1 cellular context compared by ENCODE assay signal in the genomic region with DNA sequence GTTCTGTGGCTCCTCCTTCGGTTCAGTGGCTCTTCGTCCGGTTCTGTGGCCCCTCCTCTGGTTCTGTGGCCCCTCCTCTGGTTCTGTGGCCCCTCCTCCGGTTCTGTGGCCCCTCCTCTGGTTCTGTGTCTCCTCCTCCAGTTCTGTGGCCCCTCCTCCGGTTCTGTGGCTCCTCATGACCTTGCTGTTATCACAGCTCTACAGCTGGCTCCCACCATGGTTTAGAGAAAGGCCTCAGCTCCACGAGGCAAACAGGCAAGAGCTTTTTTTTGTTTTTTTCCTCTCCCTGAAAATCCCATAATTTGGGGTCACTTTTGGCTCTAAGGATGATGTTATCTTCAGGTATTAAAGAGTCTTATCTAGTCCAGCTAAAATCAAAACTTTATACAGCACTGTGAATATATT.
TF ChIP-seq lines count a peak whose summit lies in the region.

No MANE protein-coding gene starts in this region.

TF ChIP-seq in K562, 482 proteins besides CTCF, POLR2A, EP300 and RAD21 (continued from another document and continues in another):
- TF ChIP-seq, protein P1, sequence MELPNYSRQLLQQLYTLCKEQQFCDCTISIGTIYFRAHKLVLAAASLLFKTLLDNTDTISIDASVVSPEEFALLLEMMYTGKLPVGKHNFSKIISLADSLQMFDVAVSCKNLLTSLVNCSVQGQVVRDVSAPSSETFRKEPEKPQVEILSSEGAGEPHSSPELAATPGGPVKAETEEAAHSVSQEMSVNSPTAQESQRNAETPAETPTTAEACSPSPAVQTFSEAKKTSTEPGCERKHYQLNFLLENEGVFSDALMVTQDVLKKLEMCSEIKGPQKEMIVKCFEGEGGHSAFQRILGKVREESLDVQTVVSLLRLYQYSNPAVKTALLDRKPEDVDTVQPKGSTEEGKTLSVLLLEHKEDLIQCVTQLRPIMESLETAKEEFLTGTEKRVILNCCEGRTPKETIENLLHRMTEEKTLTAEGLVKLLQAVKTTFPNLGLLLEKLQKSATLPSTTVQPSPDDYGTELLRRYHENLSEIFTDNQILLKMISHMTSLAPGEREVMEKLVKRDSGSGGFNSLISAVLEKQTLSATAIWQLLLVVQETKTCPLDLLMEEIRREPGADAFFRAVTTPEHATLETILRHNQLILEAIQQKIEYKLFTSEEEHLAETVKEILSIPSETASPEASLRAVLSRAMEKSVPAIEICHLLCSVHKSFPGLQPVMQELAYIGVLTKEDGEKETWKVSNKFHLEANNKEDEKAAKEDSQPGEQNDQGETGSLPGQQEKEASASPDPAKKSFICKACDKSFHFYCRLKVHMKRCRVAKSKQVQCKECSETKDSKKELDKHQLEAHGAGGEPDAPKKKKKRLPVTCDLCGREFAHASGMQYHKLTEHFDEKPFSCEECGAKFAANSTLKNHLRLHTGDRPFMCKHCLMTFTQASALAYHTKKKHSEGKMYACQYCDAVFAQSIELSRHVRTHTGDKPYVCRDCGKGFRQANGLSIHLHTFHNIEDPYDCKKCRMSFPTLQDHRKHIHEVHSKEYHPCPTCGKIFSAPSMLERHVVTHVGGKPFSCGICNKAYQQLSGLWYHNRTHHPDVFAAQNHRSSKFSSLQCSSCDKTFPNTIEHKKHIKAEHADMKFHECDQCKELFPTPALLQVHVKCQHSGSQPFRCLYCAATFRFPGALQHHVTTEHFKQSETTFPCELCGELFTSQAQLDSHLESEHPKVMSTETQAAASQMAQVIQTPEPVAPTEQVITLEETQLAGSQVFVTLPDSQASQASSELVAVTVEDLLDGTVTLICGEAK (IDR thresholded peaks at IDR 0.05): peak; percentile 32; the same call in 1 of the 2 replicates
- TF ChIP-seq, protein P1 (CRISPR knock-in tag; IDR thresholded peaks at IDR 0.05): no peak
- TF ChIP-seq CBFA2T2 (conservative IDR thresholded peaks at IDR 0.05) (peak; percentile 53), FOXK2 (conservative IDR thresholded peaks at IDR 0.05 in 1 of 2, IDR thresholded peaks at IDR 0.05 in 1 of 2; ENCODE audit: low read depth in 2 of 2) (0 out of 4 replicates have a peak, but pooled peaks of 1 of the 2 experiments have one; percentile 18), GATAD2B (IDR thresholded peaks at IDR 0.05; ENCODE audit: borderline replicate concordance) (no peak), ZNF253 (CRISPR knock-in tag; conservative IDR thresholded peaks at IDR 0.05) (no peak), RCOR1 (IDR thresholded peaks at IDR 0.05; ENCODE audit: borderline replicate concordance in 1 of 2, low read depth in 2 of 2, low read length in 2 of 2) (peak in 1 of 2 experiments; percentile 69; a peak in 2 of 4 replicates), CXXC5 (CRISPR knock-in tag; IDR thresholded peaks at IDR 0.05) (peak; percentile 47), HEY1 (CRISPR knock-in tag; IDR thresholded peaks at IDR 0.05; ENCODE audit: borderline replicate concordance) (peak; percentile 30; the same call in 1 of the 2 replicates), CREB1 (IDR thresholded peaks at IDR 0.05) (no peak), CREB1 (CRISPR knock-in tag; IDR thresholded peaks at IDR 0.05) (no peak), SMAD4 (CRISPR knock-in tag; conservative IDR thresholded peaks at IDR 0.05) (0 out of 2 replicates have a peak, but pooled peaks have one; percentile 38), PTBP1 (IDR thresholded peaks at IDR 0.05; ENCODE audit: low read depth, low read length) (no peak), SOX6 (IDR thresholded peaks at IDR 0.05) (peak; percentile 60), TCF3 (CRISPR knock-in tag; IDR thresholded peaks at IDR 0.05) (peak; percentile 88), KLF6 (CRISPR knock-in tag; IDR thresholded peaks at IDR 0.05; ENCODE audit: borderline replicate concordance) (peak; percentile 67; the same call in 1 of the 2 replicates), MCM3 (IDR thresholded peaks at IDR 0.05) (no peak), HNRNPL (IDR thresholded peaks at IDR 0.05; ENCODE audit: low read depth, low read length) (no peak), ATF7 (IDR thresholded peaks at IDR 0.05) (0 out of 2 replicates have a peak, but pooled peaks have one; percentile 31), HNRNPLL (IDR thresholded peaks at IDR 0.05; ENCODE audit: low read depth, low read length, poor library complexity, severe bottlenecking) (no peak), YY1 (IDR thresholded peaks at IDR 0.05; ENCODE audit: borderline replicate concordance in 1 of 3, control insufficient read depth in 1 of 3, extremely low read depth in 1 of 3, insufficient read depth in 3 of 3, insufficient read length in 1 of 3, insufficient replicate concordance in 2 of 3, low read depth in 1 of 3, low read length in 2 of 3) (peak in 1 of 3 experiments; percentile 64), ZBTB7A (IDR thresholded peaks at IDR 0.05; ENCODE audit: borderline replicate concordance, control insufficient read depth, low read depth, low read length) (peak; percentile 34; the same call in 1 of the 2 replicates)
- TF ChIP-seq, protein P2, sequence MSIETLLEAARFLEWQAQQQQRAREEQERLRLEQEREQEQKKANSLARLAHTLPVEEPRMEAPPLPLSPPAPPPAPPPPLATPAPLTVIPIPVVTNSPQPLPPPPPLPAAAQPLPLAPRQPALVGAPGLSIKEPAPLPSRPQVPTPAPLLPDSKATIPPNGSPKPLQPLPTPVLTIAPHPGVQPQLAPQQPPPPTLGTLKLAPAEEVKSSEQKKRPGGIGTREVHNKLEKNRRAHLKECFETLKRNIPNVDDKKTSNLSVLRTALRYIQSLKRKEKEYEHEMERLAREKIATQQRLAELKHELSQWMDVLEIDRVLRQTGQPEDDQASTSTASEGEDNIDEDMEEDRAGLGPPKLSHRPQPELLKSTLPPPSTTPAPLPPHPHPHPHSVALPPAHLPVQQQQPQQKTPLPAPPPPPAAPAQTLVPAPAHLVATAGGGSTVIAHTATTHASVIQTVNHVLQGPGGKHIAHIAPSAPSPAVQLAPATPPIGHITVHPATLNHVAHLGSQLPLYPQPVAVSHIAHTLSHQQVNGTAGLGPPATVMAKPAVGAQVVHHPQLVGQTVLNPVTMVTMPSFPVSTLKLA (conservative IDR thresholded peaks at IDR 0.05): peak; percentile 30 to 62; a peak in 3 of 4 replicates
- TF ChIP-seq, protein P3, sequence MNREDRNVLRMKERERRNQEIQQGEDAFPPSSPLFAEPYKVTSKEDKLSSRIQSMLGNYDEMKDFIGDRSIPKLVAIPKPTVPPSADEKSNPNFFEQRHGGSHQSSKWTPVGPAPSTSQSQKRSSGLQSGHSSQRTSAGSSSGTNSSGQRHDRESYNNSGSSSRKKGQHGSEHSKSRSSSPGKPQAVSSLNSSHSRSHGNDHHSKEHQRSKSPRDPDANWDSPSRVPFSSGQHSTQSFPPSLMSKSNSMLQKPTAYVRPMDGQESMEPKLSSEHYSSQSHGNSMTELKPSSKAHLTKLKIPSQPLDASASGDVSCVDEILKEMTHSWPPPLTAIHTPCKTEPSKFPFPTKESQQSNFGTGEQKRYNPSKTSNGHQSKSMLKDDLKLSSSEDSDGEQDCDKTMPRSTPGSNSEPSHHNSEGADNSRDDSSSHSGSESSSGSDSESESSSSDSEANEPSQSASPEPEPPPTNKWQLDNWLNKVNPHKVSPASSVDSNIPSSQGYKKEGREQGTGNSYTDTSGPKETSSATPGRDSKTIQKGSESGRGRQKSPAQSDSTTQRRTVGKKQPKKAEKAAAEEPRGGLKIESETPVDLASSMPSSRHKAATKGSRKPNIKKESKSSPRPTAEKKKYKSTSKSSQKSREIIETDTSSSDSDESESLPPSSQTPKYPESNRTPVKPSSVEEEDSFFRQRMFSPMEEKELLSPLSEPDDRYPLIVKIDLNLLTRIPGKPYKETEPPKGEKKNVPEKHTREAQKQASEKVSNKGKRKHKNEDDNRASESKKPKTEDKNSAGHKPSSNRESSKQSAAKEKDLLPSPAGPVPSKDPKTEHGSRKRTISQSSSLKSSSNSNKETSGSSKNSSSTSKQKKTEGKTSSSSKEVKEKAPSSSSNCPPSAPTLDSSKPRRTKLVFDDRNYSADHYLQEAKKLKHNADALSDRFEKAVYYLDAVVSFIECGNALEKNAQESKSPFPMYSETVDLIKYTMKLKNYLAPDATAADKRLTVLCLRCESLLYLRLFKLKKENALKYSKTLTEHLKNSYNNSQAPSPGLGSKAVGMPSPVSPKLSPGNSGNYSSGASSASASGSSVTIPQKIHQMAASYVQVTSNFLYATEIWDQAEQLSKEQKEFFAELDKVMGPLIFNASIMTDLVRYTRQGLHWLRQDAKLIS (CRISPR knock-in tag; IDR thresholded peaks at IDR 0.05): no peak
- TF ChIP-seq, protein P4, sequence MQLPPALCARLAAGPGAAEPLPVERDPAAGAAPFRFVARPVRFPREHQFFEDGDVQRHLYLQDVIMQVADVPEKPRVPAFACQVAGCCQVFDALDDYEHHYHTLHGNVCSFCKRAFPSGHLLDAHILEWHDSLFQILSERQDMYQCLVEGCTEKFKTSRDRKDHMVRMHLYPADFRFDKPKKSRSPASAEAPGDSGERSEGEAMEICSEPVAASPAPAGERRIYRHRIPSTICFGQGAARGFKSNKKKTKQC (CRISPR knock-in tag; IDR thresholded peaks at IDR 0.05): no peak
- TF ChIP-seq, protein P5, sequence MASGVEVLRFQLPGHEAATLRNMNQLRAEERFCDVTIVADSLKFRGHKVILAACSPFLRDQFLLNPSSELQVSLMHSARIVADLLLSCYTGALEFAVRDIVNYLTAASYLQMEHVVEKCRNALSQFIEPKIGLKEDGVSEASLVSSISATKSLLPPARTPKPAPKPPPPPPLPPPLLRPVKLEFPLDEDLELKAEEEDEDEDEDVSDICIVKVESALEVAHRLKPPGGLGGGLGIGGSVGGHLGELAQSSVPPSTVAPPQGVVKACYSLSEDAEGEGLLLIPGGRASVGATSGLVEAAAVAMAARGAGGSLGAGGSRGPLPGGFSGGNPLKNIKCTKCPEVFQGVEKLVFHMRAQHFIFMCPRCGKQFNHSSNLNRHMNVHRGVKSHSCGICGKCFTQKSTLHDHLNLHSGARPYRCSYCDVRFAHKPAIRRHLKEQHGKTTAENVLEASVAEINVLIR (CRISPR knock-in tag; IDR thresholded peaks at IDR 0.05): no peak
- TF ChIP-seq, protein P6, sequence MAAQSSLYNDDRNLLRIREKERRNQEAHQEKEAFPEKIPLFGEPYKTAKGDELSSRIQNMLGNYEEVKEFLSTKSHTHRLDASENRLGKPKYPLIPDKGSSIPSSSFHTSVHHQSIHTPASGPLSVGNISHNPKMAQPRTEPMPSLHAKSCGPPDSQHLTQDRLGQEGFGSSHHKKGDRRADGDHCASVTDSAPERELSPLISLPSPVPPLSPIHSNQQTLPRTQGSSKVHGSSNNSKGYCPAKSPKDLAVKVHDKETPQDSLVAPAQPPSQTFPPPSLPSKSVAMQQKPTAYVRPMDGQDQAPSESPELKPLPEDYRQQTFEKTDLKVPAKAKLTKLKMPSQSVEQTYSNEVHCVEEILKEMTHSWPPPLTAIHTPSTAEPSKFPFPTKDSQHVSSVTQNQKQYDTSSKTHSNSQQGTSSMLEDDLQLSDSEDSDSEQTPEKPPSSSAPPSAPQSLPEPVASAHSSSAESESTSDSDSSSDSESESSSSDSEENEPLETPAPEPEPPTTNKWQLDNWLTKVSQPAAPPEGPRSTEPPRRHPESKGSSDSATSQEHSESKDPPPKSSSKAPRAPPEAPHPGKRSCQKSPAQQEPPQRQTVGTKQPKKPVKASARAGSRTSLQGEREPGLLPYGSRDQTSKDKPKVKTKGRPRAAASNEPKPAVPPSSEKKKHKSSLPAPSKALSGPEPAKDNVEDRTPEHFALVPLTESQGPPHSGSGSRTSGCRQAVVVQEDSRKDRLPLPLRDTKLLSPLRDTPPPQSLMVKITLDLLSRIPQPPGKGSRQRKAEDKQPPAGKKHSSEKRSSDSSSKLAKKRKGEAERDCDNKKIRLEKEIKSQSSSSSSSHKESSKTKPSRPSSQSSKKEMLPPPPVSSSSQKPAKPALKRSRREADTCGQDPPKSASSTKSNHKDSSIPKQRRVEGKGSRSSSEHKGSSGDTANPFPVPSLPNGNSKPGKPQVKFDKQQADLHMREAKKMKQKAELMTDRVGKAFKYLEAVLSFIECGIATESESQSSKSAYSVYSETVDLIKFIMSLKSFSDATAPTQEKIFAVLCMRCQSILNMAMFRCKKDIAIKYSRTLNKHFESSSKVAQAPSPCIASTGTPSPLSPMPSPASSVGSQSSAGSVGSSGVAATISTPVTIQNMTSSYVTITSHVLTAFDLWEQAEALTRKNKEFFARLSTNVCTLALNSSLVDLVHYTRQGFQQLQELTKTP (IDR thresholded peaks at IDR 0.05; ENCODE audit: low read depth in 1 of 2, partially characterized antibody in 2 of 2): peak in 1 of 2 experiments; percentile 19
- TF ChIP-seq, protein P7, sequence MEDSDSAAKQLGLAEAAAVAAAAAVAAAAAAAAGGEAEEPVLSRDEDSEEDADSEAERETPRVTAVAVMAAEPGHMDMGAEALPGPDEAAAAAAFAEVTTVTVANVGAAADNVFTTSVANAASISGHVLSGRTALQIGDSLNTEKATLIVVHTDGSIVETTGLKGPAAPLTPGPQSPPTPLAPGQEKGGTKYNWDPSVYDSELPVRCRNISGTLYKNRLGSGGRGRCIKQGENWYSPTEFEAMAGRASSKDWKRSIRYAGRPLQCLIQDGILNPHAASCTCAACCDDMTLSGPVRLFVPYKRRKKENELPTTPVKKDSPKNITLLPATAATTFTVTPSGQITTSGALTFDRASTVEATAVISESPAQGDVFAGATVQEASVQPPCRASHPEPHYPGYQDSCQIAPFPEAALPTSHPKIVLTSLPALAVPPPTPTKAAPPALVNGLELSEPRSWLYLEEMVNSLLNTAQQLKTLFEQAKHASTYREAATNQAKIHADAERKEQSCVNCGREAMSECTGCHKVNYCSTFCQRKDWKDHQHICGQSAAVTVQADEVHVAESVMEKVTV (CRISPR knock-in tag; IDR thresholded peaks at IDR 0.05): 0 out of 2 replicates have a peak, but pooled peaks have one; percentile 6
- TF ChIP-seq, protein P8, sequence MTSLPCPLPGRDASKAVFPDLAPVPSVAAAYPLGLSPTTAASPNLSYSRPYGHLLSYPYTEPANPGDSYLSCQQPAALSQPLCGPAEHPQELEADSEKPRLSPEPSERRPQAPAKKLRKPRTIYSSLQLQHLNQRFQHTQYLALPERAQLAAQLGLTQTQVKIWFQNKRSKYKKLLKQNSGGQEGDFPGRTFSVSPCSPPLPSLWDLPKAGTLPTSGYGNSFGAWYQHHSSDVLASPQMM (CRISPR knock-in tag; IDR thresholded peaks at IDR 0.05): no peak
